Comparison of ENCODE assay signal across 9 cellular contexts in the genomic region with DNA sequence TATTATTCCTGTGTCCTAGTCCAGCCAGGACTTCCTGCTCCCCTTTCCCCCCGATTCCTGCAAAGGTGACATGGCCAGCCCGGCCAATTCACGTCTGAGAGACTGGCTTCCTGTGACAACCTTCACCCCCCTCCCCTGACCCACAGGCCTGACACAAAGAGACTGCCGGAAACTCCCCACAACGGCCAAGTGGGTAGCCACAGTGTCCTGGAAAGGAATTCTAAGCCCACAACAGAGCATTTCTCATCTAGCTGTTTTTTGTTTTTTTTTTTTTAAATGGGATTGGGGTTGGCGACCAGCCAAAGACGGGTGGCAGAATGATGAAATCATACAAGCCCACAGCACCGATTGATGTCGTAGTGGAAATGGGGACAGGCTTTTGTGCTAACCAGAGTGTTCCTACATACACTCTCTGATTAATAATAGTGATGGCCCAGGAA. TPM values are rescaled to one million over a fixed set of nuclear protein-coding genes. Genes with fewer than 3 reads are reported as not detected.
DNase-seq lines count a peak whose midpoint lies in the region; ATAC-seq and TF ChIP-seq lines count a peak whose summit lies in the region.
"Had no signal": no experiment of that assay in that cellular context is flagged by ENCODE, and none has a peak within 500 bp of the region (broad histone marks: within the 10 kb centered on the region; RNA-seq: fewer than 3 reads in every experiment).

No MANE protein-coding gene starts in this region.

- H3K9me3 ChIP-seq in CD8-positive, alpha-beta T cell (ENCODE audit: low read length) = no peaks in the 10 kb centered on the region

- H3K4me3 Mint-ChIP-seq in CD8-positive, alpha-beta T cell = peak overlapping the region; percentile 4
- H3K4me3 Mint-ChIP-seq: memory B cell had no signal

- H3K27ac Mint-ChIP-seq in CD8-positive, alpha-beta T cell = peak overlapping the region; percentile 62
- H3K27ac Mint-ChIP-seq: memory B cell had no signal

- peak; percentile 46 for ATAC-seq in CD8-positive, alpha-beta T cell

- intact Hi-C loops in CD8-positive, alpha-beta T cell (cut with DNase I, micrococcal nuclease) = loop anchor here in 1 of 2 experiments (5.0 kb wide), 1 partner anchor 101 kb away; a partner anchor contains a TSS

- no peak overlapping the region for H3K27ac ChIP-seq in CD8-positive, alpha-beta T cell (ENCODE audit: low read depth, low read length)
- H3K27ac ChIP-seq in angular gyrus (ENCODE audit: low read depth, low read length) = peak overlapping the region; percentile 64

- CTCF ChIA-PET in CD8-positive, alpha-beta T cell (lab: Charles Lee) = no interaction called here

- peak in 6 of 7 experiments; percentile 42 to 66 (median 56) for DNase-seq in CD8-positive, alpha-beta T cell
- DNase-seq in NCI-H226 (peak; percentile 29), hepatic stellate cell (ENCODE audit: low spot score) (peak; percentile 81), skeletal muscle cell (ENCODE audit: low read depth) (peak; percentile 75), DMS153 (lab: John Stamatoyannopoulos, UW) (no peak), DMS153 treated with DMSO at 0.1 percent for 48 hours (lab: John Stamatoyannopoulos, UW; ENCODE audit: unreplicated experiment) (no peak), NCI-H524 treated with DMSO at 0.1 percent for 48 hours (lab: John Stamatoyannopoulos, UW) (no peak)

- no peaks in the 10 kb centered on the region for H3K9me3 Mint-ChIP-seq in CD8-positive, alpha-beta T cell
- H3K9me3 Mint-ChIP-seq: memory B cell had no signal

- H3K27me3 Mint-ChIP-seq in CD8-positive, alpha-beta T cell (ENCODE audit: low read depth) = no peaks in the 10 kb centered on the region

- no peaks in the 10 kb centered on the region for H3K27me3 ChIP-seq in CD8-positive, alpha-beta T cell (ENCODE audit: insufficient read depth, low read length)

- POLR2A ChIA-PET in CD8-positive, alpha-beta T cell (lab: Charles Lee) = no interaction called here

- TF ChIP-seq CTCF in CD8-positive, alpha-beta T cell (IDR thresholded peaks at IDR 0.05) = no peak

- H3K4me1 Mint-ChIP-seq in CD8-positive, alpha-beta T cell (ENCODE audit: low read depth) = peaks cover 45% of the 10 kb centered on the region

- H3K4me1 ChIP-seq in CD8-positive, alpha-beta T cell (ENCODE audit: insufficient read depth, low read length) = peaks cover 51% of the 10 kb centered on the region

- H3K36me3 Mint-ChIP-seq in CD8-positive, alpha-beta T cell = peaks cover 14% of the 10 kb centered on the region

- no peak overlapping the region for H3K4me3 ChIP-seq in CD8-positive, alpha-beta T cell (ENCODE audit: low read depth, low read length)
- H3K4me3 ChIP-seq in skeletal muscle cell (ENCODE audit: low read depth, low read length) = no peak overlapping the region

- peaks cover 2% of the 10 kb centered on the region for H3K36me3 ChIP-seq in CD8-positive, alpha-beta T cell (ENCODE audit: insufficient read depth, low read length)

RNA-seq across cellular contexts. Expression of a gene that starts 2.8 kb away (rescaled TPM):
- total RNA-seq in CD8-positive, alpha-beta T cell = 10 to 100 TPM; 13.9 to 16.3 TPM

RNA-seq across cellular contexts. Expression of a gene that starts 23.0 kb away (rescaled TPM):
- under 1 TPM in 1 of 2 experiments, not detected in 1; 0.39 TPM for total RNA-seq in CD8-positive, alpha-beta T cell

RNA-seq across cellular contexts. Expression of a gene that starts 39.9 kb away (rescaled TPM):
- not detected for total RNA-seq in CD8-positive, alpha-beta T cell

Comparison
In these comparisons a context has a peak if more than half of its experiments do, and no peak if none do; other contexts are left out.
1. DNase-seq: peak in CD8-positive, alpha-beta T cell (6 of 7), NCI-H226 (single experiment), hepatic stellate cell (single experiment) and skeletal muscle cell (single experiment); none in DMS153 (single experiment), DMS153 treated with DMSO at 0.1 percent for 48 hours (single experiment) and NCI-H524 treated with DMSO at 0.1 percent for 48 hours (single experiment).